Comparison of ENCODE assay signal across 12 cellular contexts in the genomic region with DNA sequence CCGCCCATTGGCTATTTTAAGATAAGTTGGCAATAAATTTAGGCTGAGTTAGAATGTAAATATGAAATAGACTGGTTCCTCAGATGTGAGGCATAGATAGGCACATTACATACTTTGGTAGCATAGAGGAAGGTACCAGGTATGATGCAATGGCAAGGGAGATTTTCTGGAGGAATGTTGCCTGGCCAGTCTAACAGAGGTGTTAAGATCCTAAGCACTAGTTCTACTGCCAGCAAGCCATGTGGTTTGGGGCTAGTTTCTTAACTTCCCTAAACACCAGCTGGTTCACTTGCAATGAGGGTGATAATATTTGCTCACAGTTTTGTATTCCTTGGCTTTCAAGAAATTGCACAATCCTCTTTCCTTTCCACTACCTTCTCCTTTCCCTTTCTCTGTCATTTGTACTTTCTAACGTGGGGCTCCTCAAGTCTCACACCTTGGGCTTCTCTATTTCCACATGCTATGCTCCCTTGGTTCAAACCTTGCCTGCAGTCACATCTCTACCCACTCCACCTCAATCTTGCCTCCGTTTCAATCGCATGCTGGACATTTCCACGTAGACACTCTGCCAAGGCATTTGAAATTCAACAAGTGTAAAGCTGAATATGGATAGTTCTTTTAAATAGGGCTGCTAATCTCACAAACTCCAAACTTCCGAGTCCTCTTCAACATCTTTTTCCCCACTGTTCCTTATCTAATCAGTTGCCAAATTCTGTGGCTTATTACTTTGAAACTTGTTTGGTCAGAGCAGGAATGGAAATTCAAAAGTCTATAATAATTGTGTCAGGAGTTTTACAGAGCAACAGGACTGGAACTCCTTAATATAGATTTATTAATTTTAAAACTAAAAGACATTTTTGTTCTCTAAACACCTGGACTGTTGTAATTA. TPM values are rescaled to one million over a fixed set of nuclear protein-coding genes. Genes with fewer than 3 reads are reported as not detected.
DNase-seq lines count a peak whose midpoint lies in the region; ATAC-seq and TF ChIP-seq lines count a peak whose summit lies in the region.
"Had no signal": no experiment of that assay in that cellular context is flagged by ENCODE, and none has a peak within 500 bp of the region (broad histone marks: within the 10 kb centered on the region; RNA-seq: fewer than 3 reads in every experiment).

No MANE protein-coding gene starts in this region.

- peak overlapping the region; percentile 46 for H3K27ac Mint-ChIP-seq in activated B cell treated with CpG ODN at 0.5 μM for 24 hours
- H3K27ac Mint-ChIP-seq: activated T-helper 1 cell treated with anti-CD3 and anti-CD28 coated beads, Interleukin-12 subunit alpha, Interleukin-12 subunit beta, Interleukin-2, Interleukin-4 antibody, amounts not matched to agents 30 ng/mL and 10 ng/mL and 1 ng/mL, durations not matched to agents 14 hours and 24 hours and 36 hours had no signal

- TF ChIP-seq CTCF in AG10803 (conservative IDR thresholded peaks at IDR 0.05; ENCODE audit: low read length) (no peak), activated B cell treated with CpG ODN at 0.5 μM for 24 hours (IDR thresholded peaks at IDR 0.05) (no peak), lower lobe of right lung (IDR thresholded peaks at IDR 0.05) (no peak)

- H3K27ac ChIP-seq in lower lobe of right lung = peak overlapping the region; percentile 65

- intact Hi-C loops in activated B cell treated with CpG ODN at 0.5 μM for 24 hours (cut with micrococcal nuclease) = loop anchor here (5.0 kb wide), 1 partner anchor 55 kb away; no protein-coding TSS in a partner anchor
- intact Hi-C loops in lower lobe of right lung (cut with DNase I) = no loop called here

- CTCF ChIA-PET in activated B cell treated with CpG ODN at 0.5 μM for 24 hours (lab: Charles Lee) = no interaction called here

- POLR2A ChIA-PET in activated B cell treated with CpG ODN at 0.5 μM for 24 hours (lab: Charles Lee) = interaction anchor here (0.6 to 1.2 kb wide), 2 partner anchors 9 to 19 kb away, joined by 3 to 5 read pairs; no protein-coding TSS in a partner anchor

- H3K9me3 Mint-ChIP-seq in activated B cell treated with CpG ODN at 0.5 μM for 24 hours = no peaks in the 10 kb centered on the region
- H3K9me3 Mint-ChIP-seq: T-cell had no signal

- H3K4me3 ChIP-seq in AG10803 (ENCODE audit: low read length) = no peak overlapping the region
- H3K4me3 ChIP-seq in lower lobe of right lung = no peak overlapping the region

- H3K27me3 ChIP-seq in lower lobe of right lung (ENCODE audit: low read depth) = no peaks in the 10 kb centered on the region

- peaks cover 49% of the 10 kb centered on the region for H3K4me1 Mint-ChIP-seq in activated B cell treated with CpG ODN at 0.5 μM for 24 hours

- peaks cover 24% of the 10 kb centered on the region for H3K4me1 ChIP-seq in lower lobe of right lung

- H3K27me3 Mint-ChIP-seq in activated B cell treated with CpG ODN at 0.5 μM for 24 hours = no peaks in the 10 kb centered on the region
- H3K27me3 Mint-ChIP-seq: T-cell had no signal

- no peak for ATAC-seq in activated B cell treated with CpG ODN at 0.5 μM for 24 hours (ENCODE audit: low read depth)
- peak; percentile 45 to 63 for ATAC-seq in lower lobe of right lung
- no peak for ATAC-seq in GM18502 (IDR thresholded peaks at IDR 0.05; ENCODE audit: poor library complexity, unreplicated experiment)
- no peak for ATAC-seq in HG03025 (IDR thresholded peaks at IDR 0.05; ENCODE audit: low FRiP score, unreplicated experiment)
- ATAC-seq: T-cell had no signal

- DNase-seq in AG10803 (ENCODE audit: low read depth) (peak; percentile 27), KG1 (lab: John Stamatoyannopoulos, UW) (peak; percentile 14), activated B cell treated with CpG ODN at 0.5 μM for 24 hours (no peak), lower lobe of right lung (no peak), cortex of kidney (lab: John Stamatoyannopoulos, UW) (no peak), ecto neural progenitor cell (ENCODE audit: low spot score) (no peak)
- DNase-seq: NCI-H1105 treated with DMSO at 0.1 percent for 48 hours; stimulated activated CD4-positive, alpha-beta T cell treated with anti-CD3 and anti-CD28 coated beads, Interleukin-2, amount 100 ng/mL, for 24 hours; T-cell had no signal

- H3K36me3 ChIP-seq in lower lobe of right lung = no peaks in the 10 kb centered on the region

- peaks cover 6% of the 10 kb centered on the region for H3K36me3 Mint-ChIP-seq in activated B cell treated with CpG ODN at 0.5 μM for 24 hours (ENCODE audit: low read depth)
- H3K36me3 Mint-ChIP-seq: T-cell had no signal

- H3K9me3 ChIP-seq in lower lobe of right lung = no peaks in the 10 kb centered on the region

- H3K4me3 Mint-ChIP-seq in activated B cell treated with CpG ODN at 0.5 μM for 24 hours = no peak overlapping the region
- H3K4me3 Mint-ChIP-seq: activated T-helper 1 cell treated with anti-CD3 and anti-CD28 coated beads, Interleukin-12 subunit alpha, Interleukin-12 subunit beta, Interleukin-2, Interleukin-4 antibody, amounts not matched to agents 30 ng/mL and 10 ng/mL and 1 ng/mL, durations not matched to agents 14 hours and 24 hours and 36 hours; T-cell had no signal

RNA-seq across cellular contexts. Expression of a gene that starts 4.6 kb away (rescaled TPM):
- 90.9 and 91.1 TPM in 2 replicates for total RNA-seq in activated B cell treated with CpG ODN at 0.5 μM for 24 hours
- total RNA-seq in lower lobe of right lung = 356 TPM

Comparison
In these comparisons a context has a peak if more than half of its experiments do, and no peak if none do; other contexts are left out.
1. DNase-seq: peak in AG10803 (single experiment) and KG1 (single experiment); none in activated B cell treated with CpG ODN at 0.5 μM for 24 hours (single experiment), lower lobe of right lung (single experiment), cortex of kidney (single experiment) and ecto neural progenitor cell (single experiment).
2. ATAC-seq: peak in lower lobe of right lung (2 of 2); none in activated B cell treated with CpG ODN at 0.5 μM for 24 hours (single experiment), GM18502 (single experiment) and HG03025 (single experiment).